Comparison of ENCODE assay signal across 8 cellular contexts in genomic region chr18:62324917-62325805, GRCh38. TPM values are rescaled to one million over a fixed set of nuclear protein-coding genes. Genes with fewer than 3 reads are reported as not detected.
DNase-seq lines count a peak whose midpoint lies in the region; ATAC-seq and TF ChIP-seq lines count a peak whose summit lies in the region.

TNFRSF11A (plus strand) TSS chr18:62325310; CDS start chr18:62325353, 43 bp downstream.

- H3K9me3 ChIP-seq in esophagus (ENCODE audit: control insufficient read depth in 2 of 2, insufficient read depth in 1 of 2, low read depth in 1 of 2, low read length in 1 of 2) (peaks cover 0 to 2% of the 10 kb centered on the region in 2 donors), upper lobe of left lung (no peaks in the 10 kb centered on the region)

- H3K27ac ChIP-seq in esophagus (ENCODE audit: low read depth in 2 of 2, low read length in 1 of 2) (no peak within 1 kb of the TSS), upper lobe of left lung (no peak within 1 kb of the TSS)

- H3K4me3 Mint-ChIP-seq in neural crest cell: peak within 1 kb of the TSS; percentile 74

- H3K27ac Mint-ChIP-seq in neural crest cell (ENCODE audit: unreplicated experiment): no peak within 1 kb of the TSS

- H3K4me1 ChIP-seq in esophagus (ENCODE audit: control insufficient read depth in 2 of 2, insufficient read depth in 2 of 2, low read length in 1 of 2) (peaks cover 6 to 10% of the 10 kb centered on the region in 2 donors), upper lobe of left lung (peaks cover 26 to 41% (median 30%) of the 10 kb centered on the region in 4 donors)

- no peaks in the 10 kb centered on the region for H3K36me3 Mint-ChIP-seq in neural crest cell (ENCODE audit: low read depth)

- H3K27me3 ChIP-seq in esophagus (ENCODE audit: control insufficient read depth in 1 of 2, insufficient read depth in 2 of 2, low read length in 2 of 2): peaks cover 0 to 9% of the 10 kb centered on the region in 2 donors
- peaks cover 0 to 20% (median 6%) of the 10 kb centered on the region in 4 donors for H3K27me3 ChIP-seq in upper lobe of left lung

- TF ChIP-seq POLR2A in upper lobe of left lung (IDR thresholded peaks at IDR 0.05): no peak

- peaks cover 10% of the 10 kb centered on the region for H3K4me1 Mint-ChIP-seq in neural crest cell

- H3K36me3 ChIP-seq in esophagus (ENCODE audit: control insufficient read depth in 2 of 2, insufficient read depth in 2 of 2, low read length in 1 of 2): no peaks in the 10 kb centered on the region
- H3K36me3 ChIP-seq in upper lobe of left lung: no peaks in the 10 kb centered on the region

- no peak for TF ChIP-seq EP300 in upper lobe of left lung (IDR thresholded peaks at IDR 0.05)

- H3K9me3 Mint-ChIP-seq in neural crest cell: no peaks in the 10 kb centered on the region

- DNase-seq in NCI-H1436 (lab: John Stamatoyannopoulos, UW) (peak; percentile 59), NCI-H1436 treated with DMSO at 0.1 percent for 48 hours (lab: John Stamatoyannopoulos, UW) (no peak), NCI-H2196 (lab: John Stamatoyannopoulos, UW; ENCODE audit: unreplicated experiment) (peak; percentile 71), neural crest cell (ENCODE audit: low read depth, low spot score) (no peak), upper lobe of left lung (peak; percentile 61 to 93)
- peak; percentile 43 for DNase-seq in activated CD8-positive, alpha-beta memory T cell treated with anti-CD3 and anti-CD28 coated beads, Interleukin-2, amount 50 U/mL, for 4 hours

- 2% methylated on average over 66 to 99 of the region's 99 CpGs for WGBS in esophagus, 2 donors
- WGBS in upper lobe of left lung, 2 donors: 5% methylated on average over 17 to 42 of the region's 99 CpGs

- H3K4me3 ChIP-seq in esophagus (ENCODE audit: low read depth in 1 of 2, low read length in 2 of 2) (peak within 1 kb of the TSS; percentile 46 to 65), upper lobe of left lung (peak within 1 kb of the TSS; percentile 27 to 62 (median 54))

- peak; percentile 61 for TF ChIP-seq CTCF in neural crest cell (conservative IDR thresholded peaks at IDR 0.05)
- peak; percentile 33 to 50 (median 42) for TF ChIP-seq CTCF in upper lobe of left lung (IDR thresholded peaks at IDR 0.05)

- H3K27me3 Mint-ChIP-seq in neural crest cell (ENCODE audit: low read depth): peaks cover 89% of the 10 kb centered on the region

- ATAC-seq in HG02840 (IDR thresholded peaks at IDR 0.05; ENCODE audit: low FRiP score, unreplicated experiment) (peak; percentile 59), upper lobe of left lung (ENCODE audit: low FRiP score in 2 of 2) (peak; percentile 69 to 76)

RNA-seq across cellular contexts. Expression of gene TNFRSF11A, which starts in this region (rescaled TPM):
- polyA plus RNA-seq in esophagus: 1 to 10 TPM; 1.2 to 2.2 TPM
- total RNA-seq in neural crest cell (0.05 and 0.16 TPM in 2 replicates), upper lobe of left lung (1 to 10 TPM; 1.7 to 5.9 (median 4.4) TPM)

Comparison
In these comparisons a context has a peak if more than half of its experiments do, and no peak if none do; other contexts are left out.
1. DNase-seq: peak in NCI-H1436 (single experiment), NCI-H2196 (single experiment), activated CD8-positive, alpha-beta memory T cell treated with anti-CD3 and anti-CD28 coated beads, Interleukin-2, amount 50 U/mL, for 4 hours (single experiment) and upper lobe of left lung (2 of 2); none in NCI-H1436 treated with DMSO at 0.1 percent for 48 hours (single experiment) and neural crest cell (single experiment).